In genomic region chr11:15935370-15935769, GRCh38 we compare ENCODE assay signal across 19 cellular contexts.
DNase-seq lines count a peak whose midpoint lies in the region; ATAC-seq and TF ChIP-seq lines count a peak whose summit lies in the region.
"Had no signal": no experiment of that assay in that cellular context is flagged by ENCODE, and none has a peak within 500 bp of the region (broad histone marks: within the 10 kb centered on the region; RNA-seq: fewer than 3 reads in every experiment).

No MANE protein-coding gene starts in this region.

- no peak for TF ChIP-seq POLR2A in heart left ventricle (IDR thresholded peaks at IDR 0.05)

- TF ChIP-seq CTCF in mucosa of descending colon (IDR thresholded peaks at IDR 0.05) = no peak
- no peak for TF ChIP-seq CTCF in heart left ventricle (IDR thresholded peaks at IDR 0.05)

- no peaks in the 10 kb centered on the region for H3K27me3 ChIP-seq in heart left ventricle
- H3K27me3 ChIP-seq: BE2C, BLaER1 had no signal

- WGBS in heart left ventricle, 4 donors = 93 to 96% (median 95%) methylated on average over 8 of the region's 8 CpGs

- no peak overlapping the region for H3K27ac ChIP-seq in heart left ventricle
- H3K27ac ChIP-seq: BLaER1 had no signal

- H3K4me1 ChIP-seq in mucosa of descending colon (ENCODE audit: low read depth) (peaks cover 8% of the 10 kb centered on the region), heart left ventricle (no peaks in the 10 kb centered on the region)
- H3K4me1 ChIP-seq: BE2C, BLaER1 had no signal

- ATAC-seq in mucosa of descending colon (peak; percentile 74), sciatic nerve (no peak), heart left ventricle (no peak), HG02852 (IDR thresholded peaks at IDR 0.05; ENCODE audit: unreplicated experiment) (no peak), left ventricle myocardium superior (no peak)

- H3K9me3 ChIP-seq in mucosa of descending colon = no peaks in the 10 kb centered on the region
- H3K9me3 ChIP-seq in heart left ventricle = peaks cover 0 to 10% (median 0%) of the 10 kb centered on the region in 12 donors
- H3K9me3 ChIP-seq: BE2C, BLaER1 had no signal

- no peak overlapping the region for H3K4me3 ChIP-seq in mucosa of descending colon
- no peak overlapping the region for H3K4me3 ChIP-seq in heart left ventricle
- H3K4me3 ChIP-seq: BLaER1 had no signal

- intact Hi-C loops in mucosa of descending colon (cut with DNase I, micrococcal nuclease) (no loop called here), sciatic nerve (cut with DNase I) (no loop called here), heart left ventricle (cut with DNase I) (no loop called here), left ventricle myocardium superior (cut with micrococcal nuclease) (no loop called here)

- H3K36me3 ChIP-seq in mucosa of descending colon (ENCODE audit: low read depth) (no peaks in the 10 kb centered on the region), heart left ventricle (no peaks in the 10 kb centered on the region)
- H3K36me3 ChIP-seq: BE2C, BLaER1 had no signal

- DNase-seq in islet precursor cell (peak; percentile 28), mucosa of descending colon (peak in 2 of 3 donors; percentile 36 to 53), sciatic nerve (ENCODE audit: low spot score) (peak; percentile 33), heart left ventricle (no peak), kidney glomerular epithelial cell (lab: John Stamatoyannopoulos, UW) (no peak), left ventricle myocardium superior (no peak)
- DNase-seq: 8988T; ACHN; BE2C; C1 segment of cervical spinal cord; Calu3; CD4-positive, alpha-beta memory T cell; CD4-positive, CD25-positive, alpha-beta regulatory T cell; CD8-positive, alpha-beta memory T cell; COR-L47; DMS79 treated with DMSO at 0.1 percent for 48 hours; GF-D8 had no signal

Comparison
In these comparisons a context has a peak if more than half of its experiments do, and no peak if none do; other contexts are left out.
1. DNase-seq: peak in islet precursor cell (single experiment), mucosa of descending colon (2 of 3) and sciatic nerve (single experiment); none in heart left ventricle (0 of 5), kidney glomerular epithelial cell (single experiment) and left ventricle myocardium superior (single experiment).